ENCODE assay signal across 9 cellular contexts in the genomic region with DNA sequence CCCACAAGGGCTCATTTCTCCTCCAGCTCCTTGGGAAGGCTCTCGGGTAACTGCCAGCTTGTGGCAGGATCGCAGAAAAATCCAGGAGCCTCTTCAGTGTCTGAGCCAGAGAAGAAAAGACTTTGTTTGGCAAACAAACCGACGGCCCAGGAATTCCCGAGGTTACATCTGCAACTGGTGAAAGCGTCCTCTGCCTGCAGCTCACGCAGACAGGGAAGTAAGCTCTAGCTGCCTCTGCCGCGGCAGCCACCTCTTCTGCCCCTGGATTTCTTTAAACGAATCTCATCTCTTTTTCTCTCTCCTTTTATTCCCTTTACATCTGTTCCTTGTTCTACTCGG. TPM values are rescaled to one million over a fixed set of nuclear protein-coding genes. Genes with fewer than 3 reads are reported as not detected.
DNase-seq lines count a peak whose midpoint lies in the region; ATAC-seq lines count a peak whose summit lies in the region.
"Had no signal": no experiment of that assay in that cellular context is flagged by ENCODE, and none has a peak within 500 bp of the region (broad histone marks: within the 10 kb centered on the region; RNA-seq: fewer than 3 reads in every experiment).

No MANE protein-coding gene starts in this region.

- H3K27me3 Mint-ChIP-seq in central memory CD8-positive, alpha-beta T cell, result peaks cover 77% of the 10 kb centered on the region

- peak; percentile 24 for ATAC-seq in GM21825 (IDR thresholded peaks at IDR 0.05; ENCODE audit: unreplicated experiment)
- ATAC-seq in central memory CD8-positive, alpha-beta T cell (replicated peaks; ENCODE audit: extremely low read depth, poor library complexity, severe bottlenecking), result no peak
- no peak for ATAC-seq in aorta (ENCODE audit: low FRiP score)

- H3K4me3 ChIP-seq in mesodermal cell (ENCODE audit: extremely low read depth, insufficient read depth, low read length, poor library complexity, severe bottlenecking), result peak overlapping the region; percentile 26
- peak overlapping the region; percentile 22 to 41 for H3K4me3 ChIP-seq in aorta (ENCODE audit: low read length in 2 of 2)

- peaks cover 7% of the 10 kb centered on the region for H3K4me1 Mint-ChIP-seq in central memory CD8-positive, alpha-beta T cell

- H3K36me3 ChIP-seq in mesodermal cell (ENCODE audit: control insufficient read depth, insufficient read depth, low read length), result no peaks in the 10 kb centered on the region
- H3K36me3 ChIP-seq in aorta (ENCODE audit: control insufficient read depth in 1 of 2, insufficient read depth in 2 of 2, low read length in 1 of 2), result no peaks in the 10 kb centered on the region

- H3K27me3 ChIP-seq in aorta (ENCODE audit: control insufficient read depth in 1 of 2, insufficient read depth in 2 of 2, low read length in 1 of 2), result no peaks in the 10 kb centered on the region

- no peak overlapping the region for H3K27ac ChIP-seq in mesodermal cell (ENCODE audit: low read depth, low read length, severe bottlenecking)
- no peak overlapping the region for H3K27ac ChIP-seq in aorta (ENCODE audit: low read depth in 1 of 2, low read length in 2 of 2)

- intact Hi-C loops in aorta (cut with DNase I), result no loop called here

- H3K9me3 Mint-ChIP-seq in central memory CD8-positive, alpha-beta T cell, result no peaks in the 10 kb centered on the region

- no peak overlapping the region for H3K27ac Mint-ChIP-seq in central memory CD8-positive, alpha-beta T cell (ENCODE audit: low read depth)
- H3K27ac Mint-ChIP-seq: CD4-positive, CD25-positive, alpha-beta regulatory T cell had no signal

- peak overlapping the region; percentile 57 for H3K4me3 Mint-ChIP-seq in central memory CD8-positive, alpha-beta T cell

- H3K9me3 ChIP-seq in mesodermal cell (ENCODE audit: control insufficient read depth, low read length), result no peaks in the 10 kb centered on the region
- H3K9me3 ChIP-seq in aorta (ENCODE audit: control insufficient read depth, low read length), result no peaks in the 10 kb centered on the region

- 1% methylated on average over 9 to 10 of the region's 11 CpGs for WGBS in mesodermal cell (ENCODE audit: insufficient coverage in 2 of 2), 2 experiments
- WGBS in aorta, 2 donors, result 0 to 1% methylated on average over 11 of the region's 11 CpGs

- no peaks in the 10 kb centered on the region for H3K36me3 Mint-ChIP-seq in central memory CD8-positive, alpha-beta T cell (ENCODE audit: insufficient read depth)
- H3K36me3 Mint-ChIP-seq: CD4-positive, CD25-positive, alpha-beta regulatory T cell had no signal

- H3K4me1 ChIP-seq in mesodermal cell (ENCODE audit: control insufficient read depth, insufficient read depth, low read length, poor library complexity, severe bottlenecking), result peaks cover 4% of the 10 kb centered on the region
- H3K4me1 ChIP-seq in aorta (ENCODE audit: control insufficient read depth in 1 of 2, insufficient read depth in 2 of 2, low read length in 2 of 2), result no peaks in the 10 kb centered on the region

- DNase-seq in NCI-H82 (lab: John Stamatoyannopoulos, UW), result peak; percentile 44
- DNase-seq in NCI-H82 treated with DMSO at 0.1 percent for 48 hours (lab: John Stamatoyannopoulos, UW; ENCODE audit: unreplicated experiment), result no peak
- DNase-seq in NCI-H2227 (lab: John Stamatoyannopoulos, UW; ENCODE audit: unreplicated experiment), result peak; percentile 66
- no peak for DNase-seq in central memory CD8-positive, alpha-beta T cell (ENCODE audit: low spot score in 2 of 2)
- peak in 1 of 2 donors; percentile 45 for DNase-seq in aorta
- DNase-seq in NCI-H345 (lab: John Stamatoyannopoulos, UW), result no peak

RNA-seq across cellular contexts. Expression of a gene that starts 0.3 kb away (rescaled TPM):
- 0.37 TPM for polyA plus RNA-seq in mesodermal cell (2013, experiment 1 of 2)
- polyA plus RNA-seq in mesodermal cell (2013, experiment 2 of 2), result 0.10 TPM
- total RNA-seq in aorta, result under 1 TPM; 0.03 to 0.06 TPM
- under 1 TPM in 1 of 2 donors, not detected in 1; 0.08 TPM for polyA plus RNA-seq in aorta
- total RNA-seq: CD4-positive, CD25-positive, alpha-beta regulatory T cell had no signal
- polyA plus RNA-seq: CD4-positive, CD25-positive, alpha-beta regulatory T cell had no signal

RNA-seq across cellular contexts. Expression of a gene that starts 58.9 kb away (rescaled TPM):
- polyA plus RNA-seq in mesodermal cell (2013, experiment 1 of 2), result 79.3 TPM
- polyA plus RNA-seq in mesodermal cell (2013, experiment 2 of 2), result 72.7 TPM
- 10 to 100 TPM; 59.0 to 61.6 TPM for total RNA-seq in aorta
- 10 to 100 TPM; 21.7 to 46.3 TPM for polyA plus RNA-seq in aorta

Comparison
In these comparisons a context has a peak if more than half of its experiments do, and no peak if none do; other contexts are left out.
1. DNase-seq: peak in NCI-H82 (single experiment) and NCI-H2227 (single experiment); none in NCI-H82 treated with DMSO at 0.1 percent for 48 hours (single experiment), central memory CD8-positive, alpha-beta T cell (0 of 2) and NCI-H345 (single experiment).